9 cellular contexts compared by ENCODE assay signal in genomic region chr9:93223241-93224180, GRCh38. TPM values are rescaled to one million over a fixed set of nuclear protein-coding genes. Genes with fewer than 3 reads are reported as not detected.
A peak's percentile ranks its signal among the peaks of the same experiment; 100 is the strongest.
DNase-seq lines count a peak whose midpoint lies in the region; ATAC-seq, FAIRE-seq and TF ChIP-seq lines count a peak whose summit lies in the region.
"Had no signal": no experiment of that assay in that cellular context is flagged by ENCODE, and none has a peak within 500 bp of the region (broad histone marks: within the 10 kb centered on the region; RNA-seq: fewer than 3 reads in every experiment).

No MANE protein-coding gene starts in this region.

- H3K36me3 ChIP-seq in kidney (ENCODE audit: control insufficient read depth in 1 of 2, insufficient read depth in 2 of 2, low read length in 2 of 2): no peaks in the 10 kb centered on the region

- no peaks in the 10 kb centered on the region for H3K4me1 ChIP-seq in kidney (ENCODE audit: control insufficient read depth in 1 of 2, insufficient read depth in 1 of 2, low read depth in 1 of 2, low read length in 2 of 2)

- no peak for FAIRE-seq in kidney (lab: Jason Lieb, UNC)

- peak; percentile 86 for DNase-seq in A172 (ENCODE audit: low spot score)
- DNase-seq in HS-27A (ENCODE audit: low read depth): peak; percentile 87
- DNase-seq in astrocyte of the cerebellum (ENCODE audit: low read depth): peak; percentile 66
- DNase-seq in kidney: peak; percentile 79
- DNase-seq in T-helper 1 cell: no peak
- DNase-seq in DMS114 treated with DMSO at 0.1 percent for 48 hours (lab: John Stamatoyannopoulos, UW; ENCODE audit: unreplicated experiment): no peak
- DNase-seq in effector CD8-positive, alpha-beta T cell (lab: John Stamatoyannopoulos, UW): no peak
- DNase-seq: CD4-positive, alpha-beta memory T cell had no signal

- intact Hi-C loops in kidney (cut with DNase I): no loop called here

- no peak overlapping the region for H3K27ac ChIP-seq in kidney (ENCODE audit: low read depth in 2 of 2, low read length in 2 of 2)

- TF ChIP-seq CTCF in astrocyte of the cerebellum (IDR thresholded peaks at IDR 0.05; ENCODE audit: low read depth, low read length, missing control alignments) (no peak), kidney (IDR thresholded peaks at IDR 0.05; ENCODE audit: borderline replicate concordance, extremely low read depth, insufficient read depth) (no peak)

- H3K4me3 ChIP-seq in astrocyte of the cerebellum (ENCODE audit: low read depth, low read length) (no peak overlapping the region), kidney (ENCODE audit: low read length in 2 of 2) (no peak overlapping the region)

- no peaks in the 10 kb centered on the region for H3K9me3 ChIP-seq in kidney (ENCODE audit: control insufficient read depth in 1 of 2, low read length in 2 of 2)

- ATAC-seq in GM18517 (IDR thresholded peaks at IDR 0.05; ENCODE audit: unreplicated experiment): no peak

- no peak overlapping the region for H3K9ac ChIP-seq in kidney (ENCODE audit: low read length in 2 of 2)

- in situ Hi-C loops in astrocyte of the cerebellum (cut with HindIII; ENCODE audit: low sequenced_read_pairs): no loop called here

RNA-seq across cellular contexts. Expression of gene WNK2, which starts 39.6 kb away (rescaled TPM):
- not detected in 2 replicates for total RNA-seq in A172 (2014; rRNA removed; shearing (Covaris generic))
- 4.8 TPM for total RNA-seq in kidney
- polyA plus RNA-seq in kidney (ENCODE audit: insufficient read depth, low read depth, low replicate concordance): 1.5 TPM
- polyA plus RNA-seq: CD4-positive, alpha-beta memory T cell had no signal

Comparison
In these comparisons a context has a peak if more than half of its experiments do, and no peak if none do; other contexts are left out.
1. DNase-seq: peak in A172 (single experiment), HS-27A (single experiment), astrocyte of the cerebellum (single experiment) and kidney (single experiment); none in T-helper 1 cell (0 of 5), DMS114 treated with DMSO at 0.1 percent for 48 hours (single experiment) and effector CD8-positive, alpha-beta T cell (single experiment).